In genomic region chr1:49527606-49528305, GRCh38 we compare ENCODE assay signal across 30 cellular contexts.
"Had no signal": no experiment of that assay in that cellular context is flagged by ENCODE, and none has a peak within 500 bp of the region (broad histone marks: within the 10 kb centered on the region; RNA-seq: fewer than 3 reads in every experiment).

No MANE protein-coding gene starts in this region.

- H3K4me3 Mint-ChIP-seq: activated CD4-positive, alpha-beta T cell treated with anti-CD3 and anti-CD28 coated beads, Interleukin-2, amount 10 ng/mL, durations not matched to agents 24 days and 14 days; activated CD8-positive, alpha-beta T cell treated with anti-CD3 and anti-CD28 coated beads for 36 hours; activated naive CD8-positive, alpha-beta T cell treated with anti-CD3 and anti-CD28 coated beads for 36 hours; activated T-cell treated with anti-CD3 and anti-CD28 coated beads, Interleukin-2, amount 50 U/mL, for 72 hours; activated T-helper 17 cell treated with anti-CD3 and anti-CD28 coated beads, Interleukin-2, amount 50 U/mL, for 72 hours; brain; T-helper 1 cell treated with Interleukin-12 subunit alpha and Interleukin-12 subunit beta and Interleukin-4 antibody, amounts not matched to agents 30 μg/mL and 1 μg/mL, for 36 hours; T-helper 2 cell treated with Interferon-gamma antibody and Interleukin-4, amounts not matched to agents 5 μg/mL and 100 μg/mL, for 36 hours had no signal

- ATAC-seq: activated CD8-positive, alpha-beta T cell treated with anti-CD3 and anti-CD28 coated beads for 36 hours; activated T-cell treated with anti-CD3 and anti-CD28 coated beads, Interleukin-2, amount 50 U/mL, for 72 hours; activated T-helper 17 cell treated with anti-CD3 and anti-CD28 coated beads, Interleukin-2, amount 50 U/mL, for 72 hours; Right ventricle myocardium inferior had no signal

- H3K4me1 ChIP-seq: ascending aorta had no signal

- H3K27ac ChIP-seq: ascending aorta, PC-9, RWPE1 had no signal

- H3K36me3 ChIP-seq: ascending aorta had no signal

- H3K9me3 Mint-ChIP-seq: activated CD4-positive, alpha-beta T cell treated with anti-CD3 and anti-CD28 coated beads, Interleukin-2, amount 10 ng/mL, durations not matched to agents 24 days and 14 days; activated CD8-positive, alpha-beta T cell treated with anti-CD3 and anti-CD28 coated beads for 36 hours; activated T-helper 17 cell treated with anti-CD3 and anti-CD28 coated beads, Interleukin-2, amount 50 U/mL, for 72 hours; T-helper 1 cell treated with Interleukin-12 subunit alpha and Interleukin-12 subunit beta and Interleukin-4 antibody, amounts not matched to agents 30 μg/mL and 1 μg/mL, for 36 hours; T-helper 2 cell treated with Interferon-gamma antibody and Interleukin-4, amounts not matched to agents 5 μg/mL and 100 μg/mL, for 36 hours had no signal

- H3K36me3 Mint-ChIP-seq: activated naive CD8-positive, alpha-beta T cell treated with anti-CD3 and anti-CD28 coated beads for 36 hours; brain had no signal

- H3K27ac Mint-ChIP-seq: activated CD4-positive, alpha-beta T cell treated with anti-CD3 and anti-CD28 coated beads, Interleukin-2, amount 10 ng/mL, durations not matched to agents 24 days and 14 days; activated CD8-positive, alpha-beta T cell treated with anti-CD3 and anti-CD28 coated beads for 36 hours; activated naive CD8-positive, alpha-beta T cell treated with anti-CD3 and anti-CD28 coated beads for 36 hours; activated T-cell treated with anti-CD3 and anti-CD28 coated beads, Interleukin-2, amount 50 U/mL, for 72 hours; activated T-helper 17 cell treated with anti-CD3 and anti-CD28 coated beads, Interleukin-2, amount 50 U/mL, for 72 hours; brain; T-helper 1 cell treated with Interleukin-12 subunit alpha and Interleukin-12 subunit beta and Interleukin-4 antibody, amounts not matched to agents 30 μg/mL and 1 μg/mL, for 36 hours; T-helper 2 cell treated with Interferon-gamma antibody and Interleukin-4, amounts not matched to agents 5 μg/mL and 100 μg/mL, for 36 hours had no signal

- H3K4me1 Mint-ChIP-seq: activated CD4-positive, alpha-beta T cell treated with anti-CD3 and anti-CD28 coated beads, Interleukin-2, amount 10 ng/mL, durations not matched to agents 24 days and 14 days; activated naive CD8-positive, alpha-beta T cell treated with anti-CD3 and anti-CD28 coated beads for 36 hours; activated T-helper 17 cell treated with anti-CD3 and anti-CD28 coated beads, Interleukin-2, amount 50 U/mL, for 72 hours; brain had no signal

- H3K9me3 ChIP-seq: ascending aorta had no signal

- H3K4me3 ChIP-seq: ascending aorta, PC-9 had no signal

- DNase-seq: activated CD4-positive, alpha-beta T cell treated with anti-CD3 and anti-CD28 coated beads, Interleukin-2, amount 10 ng/mL, durations not matched to agents 24 days and 14 days; activated CD4-positive, alpha-beta T cell treated with anti-CD3 and anti-CD28 coated beads, Interleukin-2, amount 50 U/mL, for 4 hours; activated CD8-positive, alpha-beta T cell treated with anti-CD3 and anti-CD28 coated beads for 36 hours; activated effector memory CD4-positive, alpha-beta T cell treated with anti-CD3 and anti-CD28 coated beads, Interleukin-2, amount 50 U/mL, for 16 hours; activated naive CD4-positive, alpha-beta T cell; activated naive CD4-positive, alpha-beta T cell treated with anti-CD3 and anti-CD28 coated beads, Interleukin-2, amount 50 U/mL, for 16 hours; activated naive CD8-positive, alpha-beta T cell treated with anti-CD3 and anti-CD28 coated beads for 36 hours; activated T-cell treated with anti-CD3 and anti-CD28 coated beads, Interleukin-2, amount 50 U/mL, for 1 hour; activated T-cell treated with anti-CD3 and anti-CD28 coated beads, Interleukin-2, amount 50 U/mL, for 72 hours; amniotic stem cell; cerebellar nuclear complex; Karpas-422; NCI-H1105; NCI-H1417 treated with DMSO at 0.1 percent for 48 hours; NCI-H187 treated with DMSO at 0.1 percent for 48 hours; NCI-H2081; NCI-H226; NCI-H446 treated with DMSO at 0.1 percent for 48 hours; NCI-H524; NCI-H69; NK-92 treated with Interleukin-12 subunit alpha and Interleukin-12 subunit beta, amount 100 ng/mL, for 24 hours; PC-9; SIG-M5 had no signal

- H3K27me3 Mint-ChIP-seq: activated CD4-positive, alpha-beta T cell treated with anti-CD3 and anti-CD28 coated beads, Interleukin-2, amount 10 ng/mL, durations not matched to agents 24 days and 14 days; activated CD8-positive, alpha-beta T cell treated with anti-CD3 and anti-CD28 coated beads for 36 hours; activated naive CD8-positive, alpha-beta T cell treated with anti-CD3 and anti-CD28 coated beads for 36 hours; activated T-helper 17 cell treated with anti-CD3 and anti-CD28 coated beads, Interleukin-2, amount 50 U/mL, for 72 hours had no signal

- H3K27me3 ChIP-seq: ascending aorta had no signal
